ENCODE assay signal across 8 cellular contexts in genomic region chr7:92695308-92696261, GRCh38.
DNase-seq lines count a peak whose midpoint lies in the region; ATAC-seq and TF ChIP-seq lines count a peak whose summit lies in the region.

No MANE protein-coding gene starts in this region.

- H3K36me3 Mint-ChIP-seq in nephron progenitor cell (ENCODE audit: low read depth): peaks cover 15% of the 10 kb centered on the region

- in situ Hi-C loops in HAP-1 (cut with MboI; ENCODE audit: low sequenced_read_pairs): loop anchor here (5.0 kb wide), 1 partner anchor 137 kb away; no protein-coding TSS in a partner anchor

- peaks cover 17% of the 10 kb centered on the region for H3K4me1 ChIP-seq in HAP-1

- no peak for ATAC-seq in HG02884 (IDR thresholded peaks at IDR 0.05; ENCODE audit: unreplicated experiment)

- peak overlapping the region; percentile 88 for H3K4me3 Mint-ChIP-seq in nephron progenitor cell

- POLR2A ChIA-PET in AG04449 (lab: Yijun Ruan, JAX): interaction anchor here (1.0 to 1.9 kb wide), 4 partner anchors 71 to 348 kb away, joined by 4 to 7 read pairs (median 6); partner anchors contain the start of gene CDK6

- H3K27ac ChIP-seq in VCaP: peak overlapping the region; percentile 16; the same call in 1 of the 2 replicates

- CTCF ChIA-PET in AG04449 (lab: Yijun Ruan, JAX): interaction anchor here (0.8 to 2.4 kb wide), 8 partner anchors 10 to 137 kb away, joined by 3 to 12 read pairs (median 4); partner anchors contain the start of gene FAM133B

- peaks cover 8% of the 10 kb centered on the region for H3K9me3 Mint-ChIP-seq in nephron progenitor cell

- no peaks in the 10 kb centered on the region for H3K9me3 ChIP-seq in HAP-1

- no peaks in the 10 kb centered on the region for H3K27me3 Mint-ChIP-seq in nephron progenitor cell (ENCODE audit: low read depth, poor library complexity)

- H3K27me3 ChIP-seq in HAP-1 (ENCODE audit: low read depth): no peaks in the 10 kb centered on the region

- peak overlapping the region; percentile 99 for H3K27ac Mint-ChIP-seq in nephron progenitor cell

- H3K4me3 ChIP-seq in AG04449 (ENCODE audit: low read depth, low read length) (peak overlapping the region; percentile 59), HAP-1 (peak overlapping the region; percentile 20)

- no peaks in the 10 kb centered on the region for H3K36me3 ChIP-seq in HAP-1 (replicated peaks)

- H3K4me1 Mint-ChIP-seq in nephron progenitor cell: peaks cover 50% of the 10 kb centered on the region

- TF ChIP-seq CTCF in AG04449 (IDR thresholded peaks at IDR 0.05; ENCODE audit: insufficient read depth, low read length, missing control alignments) (no peak), VCaP (conservative IDR thresholded peaks at IDR 0.05) (no peak), nephron progenitor cell (IDR thresholded peaks at IDR 0.05) (no peak)

- DNase-seq in AG04449 (ENCODE audit: low read depth, low spot score): peak; percentile 86
- peak; percentile 80 to 81 for DNase-seq in HAP-1 (ENCODE audit: low spot score in 2 of 2)
- DNase-seq in fibroblast of the conjunctiva (ENCODE audit: low read depth): peak; percentile 91
- DNase-seq in nephron progenitor cell: peak; percentile 58
- DNase-seq in GM19240 (ENCODE audit: insufficient read length, low spot score): no peak
- DNase-seq in D341Med (ENCODE audit: low spot score): no peak

Comparison
In these comparisons a context has a peak if more than half of its experiments do, and no peak if none do; other contexts are left out.
1. DNase-seq: peak in AG04449 (single experiment), HAP-1 (2 of 2), fibroblast of the conjunctiva (single experiment) and nephron progenitor cell (single experiment); none in GM19240 (single experiment) and D341Med (single experiment).